8 cellular contexts compared by ENCODE assay signal in genomic region chr7:119175916-119176627, GRCh38.
DNase-seq lines count a peak whose midpoint lies in the region; ATAC-seq lines count a peak whose summit lies in the region.

No MANE protein-coding gene starts in this region.

- no peak overlapping the region for H3K4me3 ChIP-seq in adipocyte (ENCODE audit: low read length)

- DNase-seq in COLO829 (ENCODE audit: low spot score) (peak; percentile 48), NCI-H345 treated with DMSO at 0.1 percent for 48 hours (lab: John Stamatoyannopoulos, UW; ENCODE audit: unreplicated experiment) (peak; percentile 49), adipocyte (ENCODE audit: low read depth) (peak; percentile 71), iPS DF 19.7 (ENCODE audit: low read depth, low spot score) (peak; percentile 91), substantia nigra (lab: John Stamatoyannopoulos, UW) (peak in 29 of 49 donors; percentile 2 to 70 (median 15))
- DNase-seq in activated naive CD4-positive, alpha-beta T cell treated with anti-CD3 and anti-CD28 coated beads, Interleukin-2, amount 50 U/mL, for 16 hours = no peak

- H3K9me3 ChIP-seq in adipocyte (ENCODE audit: control insufficient read depth, low read length) = no peaks in the 10 kb centered on the region

- no peaks in the 10 kb centered on the region for H3K27me3 ChIP-seq in adipocyte (replicated peaks; ENCODE audit: control insufficient read depth, insufficient read depth, low read length)

- no peak overlapping the region for H3K27ac ChIP-seq in substantia nigra (ENCODE audit: low read depth, low read length, poor library complexity, severe bottlenecking)

- ATAC-seq in GM18909 (IDR thresholded peaks at IDR 0.05; ENCODE audit: poor library complexity, unreplicated experiment) = peak; percentile 69
- ATAC-seq in HG03439 (IDR thresholded peaks at IDR 0.05; ENCODE audit: unreplicated experiment) = peak; percentile 60

- H3K9ac ChIP-seq in adipocyte (ENCODE audit: low read length) = no peak overlapping the region

- H3K36me3 ChIP-seq in adipocyte (ENCODE audit: control insufficient read depth, insufficient read depth, low read length, severe bottlenecking) = no peaks in the 10 kb centered on the region

- H3K4me1 ChIP-seq in adipocyte (ENCODE audit: control insufficient read depth, insufficient read depth, low read length) = no peaks in the 10 kb centered on the region
